Comparison of ENCODE assay signal across 8 cellular contexts in the genomic region with DNA sequence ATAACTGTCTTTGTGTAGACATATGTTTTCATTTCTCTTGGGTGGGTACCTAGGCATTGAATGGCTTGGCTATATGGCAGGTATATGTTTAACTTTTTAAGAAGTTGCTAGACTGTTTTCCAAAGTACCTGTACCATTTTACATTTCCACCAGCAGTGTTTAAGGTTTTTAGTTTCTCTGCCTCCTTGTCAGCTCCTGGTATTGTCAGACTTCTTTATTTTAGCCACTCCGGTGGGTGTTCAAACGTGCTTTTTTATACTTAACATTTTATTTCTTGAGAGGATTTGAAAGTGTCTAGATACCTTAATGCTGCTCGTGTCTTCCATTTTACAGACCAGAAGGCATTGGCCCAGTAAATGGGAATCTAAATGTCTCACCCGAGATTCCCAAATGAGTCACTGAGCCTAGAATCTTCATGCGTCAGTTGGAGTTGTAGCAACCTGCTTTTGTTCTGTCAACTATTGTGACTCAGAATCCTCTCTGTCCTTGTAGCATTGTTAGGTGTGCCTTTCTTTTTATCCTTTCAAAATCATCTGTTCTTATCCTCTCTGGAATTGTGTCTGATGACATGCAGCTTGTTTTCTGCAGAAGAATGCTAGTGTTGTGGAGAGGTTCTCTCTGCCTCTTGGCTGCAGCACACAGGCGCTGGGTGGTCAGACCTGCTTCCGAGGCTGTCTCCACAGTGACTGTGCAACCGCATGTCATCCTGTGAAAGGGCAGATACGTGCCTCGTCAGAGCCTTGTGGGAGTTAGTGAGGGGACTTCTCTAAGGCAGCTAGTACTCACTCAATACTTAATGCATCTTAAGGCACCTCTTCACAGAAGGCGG.
A peak's percentile ranks its signal among the peaks of the same experiment; 100 is the strongest.
DNase-seq lines count a peak whose midpoint lies in the region; ATAC-seq and TF ChIP-seq lines count a peak whose summit lies in the region.

No MANE protein-coding gene starts in this region.

- H3K27ac Mint-ChIP-seq in WTC11: no peak overlapping the region

- H3K36me3 ChIP-seq in prostate gland: no peaks in the 10 kb centered on the region

- H3K9me3 Mint-ChIP-seq in WTC11: no peaks in the 10 kb centered on the region

- intact Hi-C loops in prostate gland (cut with DNase I): no loop called here

- peak; percentile 93 for DNase-seq in EL
- DNase-seq in RWPE1 (ENCODE audit: low spot score): peak; percentile 96
- peak; percentile 88 to 92 for DNase-seq in foreskin fibroblast
- DNase-seq in prostate gland (ENCODE audit: low spot score): peak; percentile 55
- no peak for DNase-seq in KG1 (lab: John Stamatoyannopoulos, UW)
- DNase-seq in WTC11 (ENCODE audit: low spot score): no peak

- TF ChIP-seq POLR2A in prostate gland (IDR thresholded peaks at IDR 0.05): no peak

- no peak overlapping the region for H3K4me3 Mint-ChIP-seq in WTC11

- H3K27me3 ChIP-seq in prostate gland (replicated peaks; ENCODE audit: insufficient read depth): no peaks in the 10 kb centered on the region

- ATAC-seq in WTC11 (no peak; the same call in 1 of the 2 replicates), GM21786 (IDR thresholded peaks at IDR 0.05; ENCODE audit: unreplicated experiment) (no peak), HG02759 (IDR thresholded peaks at IDR 0.05; ENCODE audit: unreplicated experiment) (no peak)

- H3K9me3 ChIP-seq in prostate gland: no peaks in the 10 kb centered on the region

- H3K27ac ChIP-seq in RWPE1: peak overlapping the region; percentile 90
- H3K27ac ChIP-seq in prostate gland: peak overlapping the region; percentile 58 to 68

- H3K4me1 ChIP-seq in prostate gland (replicated peaks): peaks cover 2% of the 10 kb centered on the region

- H3K36me3 Mint-ChIP-seq in WTC11: peaks cover 2% of the 10 kb centered on the region; the same call in 1 of the 2 replicates

- CTCF ChIA-PET in RWPE1 (lab: Yijun Ruan, JAX) (interaction anchor here (0.6 to 1.9 kb wide), 5 partner anchors 12 to 355 kb away, joined by 3 to 11 read pairs (median 5); no protein-coding TSS in a partner anchor), WTC11 (lab: Charles Lee) (no interaction called here)

- no peaks in the 10 kb centered on the region for H3K4me1 Mint-ChIP-seq in WTC11

- no peaks in the 10 kb centered on the region for H3K27me3 Mint-ChIP-seq in WTC11 (ENCODE audit: low read depth)

- TF ChIP-seq CTCF in RWPE1 (conservative IDR thresholded peaks at IDR 0.05; ENCODE audit: low read depth): no peak
- TF ChIP-seq CTCF in foreskin fibroblast (IDR thresholded peaks at IDR 0.05; ENCODE audit: low read depth, low read length): no peak
- TF ChIP-seq CTCF in prostate gland (IDR thresholded peaks at IDR 0.05): peak in 1 of 4 experiments; percentile 7
- no peak for TF ChIP-seq CTCF in WTC11 (IDR thresholded peaks at IDR 0.05)

- WGBS in prostate gland: 19% methylated on average over 11 of the region's 11 CpGs

- POLR2A ChIA-PET in RWPE1 (lab: Yijun Ruan, JAX; ENCODE audit: low non-redundant PET) (no interaction called here), WTC11 (lab: Charles Lee) (no interaction called here)

- peak overlapping the region; percentile 1 to 10 for H3K4me3 ChIP-seq in foreskin fibroblast (ENCODE audit: low read depth in 1 of 2, low read length in 2 of 2)
- no peak overlapping the region for H3K4me3 ChIP-seq in prostate gland

TF ChIP-seq in WTC11, 78 proteins besides CTCF, POLR2A, EP300 and RAD21 (continues in another document):
- TF ChIP-seq ZNF512 (CRISPR knock-in tag; IDR thresholded peaks at IDR 0.05; ENCODE audit: borderline replicate concordance) (no peak), GTF2I (CRISPR knock-in tag; conservative IDR thresholded peaks at IDR 0.05) (no peak), IRF2 (CRISPR knock-in tag; IDR thresholded peaks at IDR 0.05; ENCODE audit: borderline replicate concordance, low read depth) (no peak), ZNF232 (CRISPR knock-in tag; IDR thresholded peaks at IDR 0.05) (no peak), PRDM15 (CRISPR knock-in tag; IDR thresholded peaks at IDR 0.05) (no peak), ZNF416 (CRISPR knock-in tag; IDR thresholded peaks at IDR 0.05) (no peak), RORB (CRISPR knock-in tag; IDR thresholded peaks at IDR 0.05) (no peak), GABPB1 (CRISPR knock-in tag; IDR thresholded peaks at IDR 0.05) (no peak), EMX1 (CRISPR knock-in tag; IDR thresholded peaks at IDR 0.05) (no peak), PRRX2 (CRISPR knock-in tag; IDR thresholded peaks at IDR 0.05) (no peak), ATF1 (CRISPR knock-in tag; IDR thresholded peaks at IDR 0.05) (no peak), NR3C1 (CRISPR knock-in tag; conservative IDR thresholded peaks at IDR 0.05; ENCODE audit: low read depth) (no peak)
- TF ChIP-seq, protein P1, sequence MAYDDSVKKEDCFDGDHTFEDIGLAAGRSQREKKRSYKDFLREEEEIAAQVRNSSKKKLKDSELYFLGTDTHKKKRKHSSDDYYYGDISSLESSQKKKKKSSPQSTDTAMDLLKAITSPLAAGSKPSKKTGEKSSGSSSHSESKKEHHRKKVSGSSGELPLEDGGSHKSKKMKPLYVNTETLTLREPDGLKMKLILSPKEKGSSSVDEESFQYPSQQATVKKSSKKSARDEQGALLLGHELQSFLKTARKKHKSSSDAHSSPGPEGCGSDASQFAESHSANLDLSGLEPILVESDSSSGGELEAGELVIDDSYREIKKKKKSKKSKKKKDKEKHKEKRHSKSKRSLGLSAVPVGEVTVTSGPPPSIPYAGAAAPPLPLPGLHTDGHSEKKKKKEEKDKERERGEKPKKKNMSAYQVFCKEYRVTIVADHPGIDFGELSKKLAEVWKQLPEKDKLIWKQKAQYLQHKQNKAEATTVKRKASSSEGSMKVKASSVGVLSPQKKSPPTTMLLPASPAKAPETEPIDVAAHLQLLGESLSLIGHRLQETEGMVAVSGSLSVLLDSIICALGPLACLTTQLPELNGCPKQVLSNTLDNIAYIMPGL (CRISPR knock-in tag; IDR thresholded peaks at IDR 0.05): no peak

Comparison
In these comparisons a context has a peak if more than half of its experiments do, and no peak if none do; other contexts are left out.
1. DNase-seq: peak in EL (single experiment), RWPE1 (single experiment), foreskin fibroblast (2 of 2) and prostate gland (single experiment); none in KG1 (single experiment) and WTC11 (single experiment).
2. H3K4me3 ChIP-seq: peak in foreskin fibroblast (2 of 2); none in prostate gland (0 of 2).